25 cellular contexts compared by ENCODE assay signal in genomic region chr9:117434568-117434967, GRCh38. TPM values are rescaled to one million over a fixed set of nuclear protein-coding genes. Genes with fewer than 3 reads are reported as not detected.
DNase-seq lines count a peak whose midpoint lies in the region; ATAC-seq and TF ChIP-seq lines count a peak whose summit lies in the region.
"Had no signal": no experiment of that assay in that cellular context is flagged by ENCODE, and none has a peak within 500 bp of the region (broad histone marks: within the 10 kb centered on the region; RNA-seq: fewer than 3 reads in every experiment).

No MANE protein-coding gene starts in this region.

- no peaks in the 10 kb centered on the region for H3K27me3 ChIP-seq in foreskin keratinocyte
- H3K27me3 ChIP-seq: thyroid gland had no signal

- peaks cover 9% of the 10 kb centered on the region for H3K4me1 ChIP-seq in foreskin keratinocyte
- H3K4me1 ChIP-seq: thyroid gland had no signal

- H3K36me3 Mint-ChIP-seq in immature natural killer cell = no peaks in the 10 kb centered on the region
- H3K36me3 Mint-ChIP-seq: activated CD4-positive, alpha-beta memory T cell treated with anti-CD3 and anti-CD28 coated beads for 36 hours; CD4-positive, CD25-positive, alpha-beta regulatory T cell; naive B cell had no signal

- no peak overlapping the region for H3K27ac Mint-ChIP-seq in immature natural killer cell
- H3K27ac Mint-ChIP-seq: activated CD4-positive, alpha-beta memory T cell treated with anti-CD3 and anti-CD28 coated beads for 36 hours; CD4-positive, CD25-positive, alpha-beta regulatory T cell; naive B cell had no signal

- no peak overlapping the region for H3K4me3 Mint-ChIP-seq in immature natural killer cell
- H3K4me3 Mint-ChIP-seq: activated CD4-positive, alpha-beta memory T cell treated with anti-CD3 and anti-CD28 coated beads for 36 hours; naive B cell had no signal

- H3K27me3 Mint-ChIP-seq in immature natural killer cell (ENCODE audit: low read depth in 3 of 3) = peaks cover 0 to 2% (median 0%) of the 10 kb centered on the region in 3 donors
- H3K27me3 Mint-ChIP-seq: activated CD4-positive, alpha-beta memory T cell treated with anti-CD3 and anti-CD28 coated beads for 36 hours; CD4-positive, CD25-positive, alpha-beta regulatory T cell had no signal

- TF ChIP-seq CTCF in foreskin keratinocyte (conservative IDR thresholded peaks at IDR 0.05) = no peak

- ATAC-seq in foreskin keratinocyte (peak; percentile 90), HG02610 (IDR thresholded peaks at IDR 0.05; ENCODE audit: unreplicated experiment) (no peak)
- ATAC-seq: esophagus mucosa; SK-N-SH treated with all-trans-retinoic acid at 6 μM for 48 hours; stimulated activated naive CD8-positive, alpha-beta T cell treated with anti-CD3 and anti-CD28 coated beads, Interleukin-15, Interleukin-2, amounts not matched to agents 100 U/mL and 50 U/mL, for 24 hours had no signal

- H3K4me3 ChIP-seq in Jurkat, Clone E6-1 (ENCODE audit: low read length) = no peak overlapping the region
- H3K4me3 ChIP-seq: smooth muscle cell, thyroid gland had no signal

- H3K27ac ChIP-seq in foreskin keratinocyte = no peak overlapping the region
- H3K27ac ChIP-seq: KMS-11, thyroid gland had no signal

- DNase-seq in ELF-1 (ENCODE audit: low read depth, low spot score) (peak; percentile 15), NCI-H69 (lab: John Stamatoyannopoulos, UW) (peak; percentile 81), foreskin keratinocyte (peak; percentile 22 to 59), NCI-H1694 (lab: John Stamatoyannopoulos, UW) (no peak), immature natural killer cell (no peak)
- DNase-seq in Jurkat, Clone E6-1 (ENCODE audit: low read depth, low spot score) = peak; percentile 4
- no peak for DNase-seq in activated CD4-positive, CD25-positive, alpha-beta regulatory T cell treated with anti-CD3 and anti-CD28 coated beads, Interleukin-2, amount 50 U/mL, for 72 hours
- DNase-seq: activated CD4-positive, alpha-beta memory T cell treated with anti-CD3 and anti-CD28 coated beads for 36 hours; activated CD4-positive, CD25-positive, alpha-beta regulatory T cell; activated effector memory CD4-positive, alpha-beta T cell treated with anti-CD3 and anti-CD28 coated beads, Interleukin-2, amount 50 U/mL, for 16 hours; activated T-cell treated with anti-CD3 and anti-CD28 coated beads for 4 hours; CD4-positive, CD25-positive, alpha-beta regulatory T cell; effector CD8-positive, alpha-beta T cell; hippocampal formation; kidney glomerular epithelial cell; mesenchymal stem cell; naive B cell; NCI-H146; stimulated activated naive CD8-positive, alpha-beta T cell treated with anti-CD3 and anti-CD28 coated beads, Interleukin-15, Interleukin-2, amounts not matched to agents 100 U/mL and 50 U/mL, for 24 hours; thyroid gland had no signal

- H3K9me3 Mint-ChIP-seq in immature natural killer cell = peaks cover 0 to 9% (median 0%) of the 10 kb centered on the region in 6 donors
- H3K9me3 Mint-ChIP-seq: activated CD4-positive, alpha-beta memory T cell treated with anti-CD3 and anti-CD28 coated beads for 36 hours had no signal

- H3K4me1 Mint-ChIP-seq in immature natural killer cell = no peaks in the 10 kb centered on the region
- H3K4me1 Mint-ChIP-seq: CD4-positive, CD25-positive, alpha-beta regulatory T cell; naive B cell had no signal

RNA-seq across cellular contexts. Expression of gene ASTN2, which starts 19.7 kb away (rescaled TPM):
- polyA plus RNA-seq in Jurkat, Clone E6-1 (2012; ENCODE audit: insufficient read depth, insufficient read length) = 11.2 TPM
- total RNA-seq in foreskin keratinocyte = 0.35 and 0.41 TPM in 2 replicates
- polyA plus RNA-seq in foreskin keratinocyte (0.19 and 0.36 TPM in 2 replicates), immature natural killer cell (1 to 10 TPM; 1.7 to 4.5 (median 2.2) TPM)

Comparison
In these comparisons a context has a peak if more than half of its experiments do, and no peak if none do; other contexts are left out.
1. DNase-seq: peak in ELF-1 (single experiment), Jurkat, Clone E6-1 (single experiment), NCI-H69 (single experiment) and foreskin keratinocyte (2 of 2); none in NCI-H1694 (single experiment), immature natural killer cell (0 of 3) and activated CD4-positive, CD25-positive, alpha-beta regulatory T cell treated with anti-CD3 and anti-CD28 coated beads, Interleukin-2, amount 50 U/mL, for 72 hours (single experiment).